ENCODE assay signal across 8 cellular contexts in genomic region chr7:151058766-151059361, GRCh38. TPM values are rescaled to one million over a fixed set of nuclear protein-coding genes. Genes with fewer than 3 reads are reported as not detected.
DNase-seq lines count a peak whose midpoint lies in the region; ATAC-seq and TF ChIP-seq lines count a peak whose summit lies in the region.

No MANE protein-coding gene starts in this region.

- H3K4me3 ChIP-seq in SJSA1 = peak overlapping the region; percentile 74
- H3K4me3 ChIP-seq in endocrine pancreas (ENCODE audit: control insufficient read depth, insufficient read depth, low read length) = peak overlapping the region; percentile 65

- H3K36me3 ChIP-seq in SJSA1 (peaks cover 17% of the 10 kb centered on the region), endocrine pancreas (ENCODE audit: control insufficient read depth, insufficient read depth, low read length) (no peaks in the 10 kb centered on the region)

- H3K27me3 Mint-ChIP-seq in nephron (ENCODE audit: low read depth) = peaks cover 15% of the 10 kb centered on the region

- H3K4me3 Mint-ChIP-seq in nephron = peak overlapping the region; percentile 94 to 95 (median 94)

- no peaks in the 10 kb centered on the region for H3K27me3 ChIP-seq in SJSA1 (replicated peaks)
- no peaks in the 10 kb centered on the region for H3K27me3 ChIP-seq in endocrine pancreas (ENCODE audit: control insufficient read depth, insufficient read depth, low read length)

- peak; percentile 27 for DNase-seq in activated naive CD4-positive, alpha-beta T cell treated with Interleukin-2 at 50 U/mL for 16 hours
- DNase-seq in activated naive CD4-positive, alpha-beta T cell treated with anti-CD3 and anti-CD28 coated beads, Interleukin-2, amount 50 U/mL, for 16 hours = no peak
- DNase-seq in SJSA1 (ENCODE audit: low read depth in 1 of 2, low spot score in 2 of 2) = peak in 1 of 2 experiments; percentile 43

- peak overlapping the region; percentile 78 for H3K27ac ChIP-seq in SJSA1

- peaks cover 45% of the 10 kb centered on the region for H3K4me1 Mint-ChIP-seq in nephron

- TF ChIP-seq CTCF in nephron (IDR thresholded peaks at IDR 0.05; ENCODE audit: unreplicated experiment in 3 of 3) = no peak

- H3K4me1 ChIP-seq in SJSA1 (replicated peaks) (peaks cover 33% of the 10 kb centered on the region), endocrine pancreas (ENCODE audit: control insufficient read depth, insufficient read depth, low read length) (no peaks in the 10 kb centered on the region)

- ATAC-seq in HG02642 (IDR thresholded peaks at IDR 0.05; ENCODE audit: poor library complexity, unreplicated experiment) = no peak
- ATAC-seq in HG03097 (IDR thresholded peaks at IDR 0.05; ENCODE audit: low FRiP score, unreplicated experiment) = no peak
- no peak for ATAC-seq in GM21515 (IDR thresholded peaks at IDR 0.05; ENCODE audit: unreplicated experiment)

- peak overlapping the region; percentile 97 to 99 (median 99) for H3K27ac Mint-ChIP-seq in nephron

- H3K9ac ChIP-seq in endocrine pancreas (ENCODE audit: control insufficient read depth, insufficient read depth, low read length) = peak overlapping the region; percentile 93

- peaks cover 7% of the 10 kb centered on the region for H3K36me3 Mint-ChIP-seq in nephron (ENCODE audit: low read depth)

- H3K9me3 ChIP-seq in SJSA1 (replicated peaks) (no peaks in the 10 kb centered on the region), endocrine pancreas (ENCODE audit: control insufficient read depth, low read length) (no peaks in the 10 kb centered on the region)

- no peaks in the 10 kb centered on the region for H3K9me3 Mint-ChIP-seq in nephron

RNA-seq across cellular contexts. Expression of gene SLC4A2, which starts 0.5 kb away (rescaled TPM):
- 95.5 and 100 TPM in 2 replicates for total RNA-seq in SJSA1 (2014; rRNA removed; shearing (Covaris generic))

RNA-seq across cellular contexts. Expression of gene CDK5, which starts 1.2 kb away (rescaled TPM):
- total RNA-seq in SJSA1 (2014; rRNA removed; shearing (Covaris generic)) = 23.7 and 29.3 TPM in 2 replicates

RNA-seq across cellular contexts. Expression of gene ASIC3, which starts 10.5 kb away (rescaled TPM):
- not detected in 2 replicates for total RNA-seq in SJSA1 (2014; rRNA removed; shearing (Covaris generic))

RNA-seq across cellular contexts. Expression of gene FASTK, which starts 21.7 kb away (rescaled TPM):
- total RNA-seq in SJSA1 (2014; rRNA removed; shearing (Covaris generic)) = 104 and 120 TPM in 2 replicates

RNA-seq across cellular contexts. Expression of gene TMUB1, which starts 24.4 kb away (rescaled TPM):
- total RNA-seq in SJSA1 (2014; rRNA removed; shearing (Covaris generic)) = 32.5 and 34.5 TPM in 2 replicates
